In the genomic region with DNA sequence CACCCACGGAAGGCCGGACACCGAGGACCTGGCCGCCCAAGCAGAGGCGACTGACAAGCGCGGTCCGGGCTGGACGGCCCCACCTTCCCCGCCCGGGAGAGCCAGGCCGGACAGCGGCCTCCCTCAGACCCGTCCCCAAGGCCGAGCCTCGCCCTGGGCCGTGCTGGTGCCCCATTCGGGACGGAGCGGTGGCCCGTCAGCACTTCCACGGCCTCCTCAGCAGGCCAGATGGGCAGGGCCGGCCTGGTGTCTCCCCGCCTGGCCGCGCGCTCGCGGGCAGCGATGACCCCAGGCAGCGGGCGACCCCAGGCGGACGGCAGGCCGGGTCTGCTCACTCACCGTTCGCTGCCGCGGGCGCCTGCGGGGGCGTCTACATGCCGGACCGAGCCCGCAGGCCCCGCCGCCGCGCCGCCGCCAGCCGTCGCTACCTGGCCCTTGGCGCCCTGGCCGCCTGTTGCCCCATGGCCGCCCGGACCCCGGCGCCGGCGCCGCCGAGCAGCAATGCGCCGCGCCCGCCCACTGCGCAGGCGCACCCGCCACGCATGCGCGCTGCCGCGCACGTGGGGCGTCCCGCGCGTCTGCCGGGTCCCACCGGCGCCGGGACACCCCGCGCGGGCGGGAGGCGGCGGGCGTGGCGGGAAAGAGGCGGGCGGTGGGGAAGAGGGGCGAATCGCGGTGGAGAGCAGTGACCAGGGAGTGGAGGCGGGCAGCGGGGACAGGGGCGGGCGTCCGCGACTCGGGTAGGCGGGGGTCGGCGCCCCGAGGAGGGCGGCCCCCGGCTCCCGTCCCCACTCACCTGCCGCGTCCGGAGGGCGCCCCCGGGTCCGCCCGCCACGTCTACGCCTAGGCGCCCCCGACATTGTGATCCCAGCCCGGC, we compare ENCODE assay signal across 1 cellular context.
TF ChIP-seq lines count a peak whose summit lies in the region.

A gene with protein sequence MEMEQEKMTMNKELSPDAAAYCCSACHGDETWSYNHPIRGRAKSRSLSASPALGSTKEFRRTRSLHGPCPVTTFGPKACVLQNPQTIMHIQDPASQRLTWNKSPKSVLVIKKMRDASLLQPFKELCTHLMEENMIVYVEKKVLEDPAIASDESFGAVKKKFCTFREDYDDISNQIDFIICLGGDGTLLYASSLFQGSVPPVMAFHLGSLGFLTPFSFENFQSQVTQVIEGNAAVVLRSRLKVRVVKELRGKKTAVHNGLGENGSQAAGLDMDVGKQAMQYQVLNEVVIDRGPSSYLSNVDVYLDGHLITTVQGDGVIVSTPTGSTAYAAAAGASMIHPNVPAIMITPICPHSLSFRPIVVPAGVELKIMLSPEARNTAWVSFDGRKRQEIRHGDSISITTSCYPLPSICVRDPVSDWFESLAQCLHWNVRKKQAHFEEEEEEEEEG (minus strand): TSS at position 521 of the 877 bp plus-strand sequence. CDS start 13,064 bp downstream, outside the sequence.

TF ChIP-seq in HCT116, 20 proteins besides CTCF, POLR2A, EP300 and RAD21 (continued from another document):
- TF ChIP-seq, protein P1, sequence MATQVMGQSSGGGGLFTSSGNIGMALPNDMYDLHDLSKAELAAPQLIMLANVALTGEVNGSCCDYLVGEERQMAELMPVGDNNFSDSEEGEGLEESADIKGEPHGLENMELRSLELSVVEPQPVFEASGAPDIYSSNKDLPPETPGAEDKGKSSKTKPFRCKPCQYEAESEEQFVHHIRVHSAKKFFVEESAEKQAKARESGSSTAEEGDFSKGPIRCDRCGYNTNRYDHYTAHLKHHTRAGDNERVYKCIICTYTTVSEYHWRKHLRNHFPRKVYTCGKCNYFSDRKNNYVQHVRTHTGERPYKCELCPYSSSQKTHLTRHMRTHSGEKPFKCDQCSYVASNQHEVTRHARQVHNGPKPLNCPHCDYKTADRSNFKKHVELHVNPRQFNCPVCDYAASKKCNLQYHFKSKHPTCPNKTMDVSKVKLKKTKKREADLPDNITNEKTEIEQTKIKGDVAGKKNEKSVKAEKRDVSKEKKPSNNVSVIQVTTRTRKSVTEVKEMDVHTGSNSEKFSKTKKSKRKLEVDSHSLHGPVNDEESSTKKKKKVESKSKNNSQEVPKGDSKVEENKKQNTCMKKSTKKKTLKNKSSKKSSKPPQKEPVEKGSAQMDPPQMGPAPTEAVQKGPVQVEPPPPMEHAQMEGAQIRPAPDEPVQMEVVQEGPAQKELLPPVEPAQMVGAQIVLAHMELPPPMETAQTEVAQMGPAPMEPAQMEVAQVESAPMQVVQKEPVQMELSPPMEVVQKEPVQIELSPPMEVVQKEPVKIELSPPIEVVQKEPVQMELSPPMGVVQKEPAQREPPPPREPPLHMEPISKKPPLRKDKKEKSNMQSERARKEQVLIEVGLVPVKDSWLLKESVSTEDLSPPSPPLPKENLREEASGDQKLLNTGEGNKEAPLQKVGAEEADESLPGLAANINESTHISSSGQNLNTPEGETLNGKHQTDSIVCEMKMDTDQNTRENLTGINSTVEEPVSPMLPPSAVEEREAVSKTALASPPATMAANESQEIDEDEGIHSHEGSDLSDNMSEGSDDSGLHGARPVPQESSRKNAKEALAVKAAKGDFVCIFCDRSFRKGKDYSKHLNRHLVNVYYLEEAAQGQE (IDR thresholded peaks at IDR 0.05; ENCODE audit: low read depth): no peak
- TF ChIP-seq, protein P2, sequence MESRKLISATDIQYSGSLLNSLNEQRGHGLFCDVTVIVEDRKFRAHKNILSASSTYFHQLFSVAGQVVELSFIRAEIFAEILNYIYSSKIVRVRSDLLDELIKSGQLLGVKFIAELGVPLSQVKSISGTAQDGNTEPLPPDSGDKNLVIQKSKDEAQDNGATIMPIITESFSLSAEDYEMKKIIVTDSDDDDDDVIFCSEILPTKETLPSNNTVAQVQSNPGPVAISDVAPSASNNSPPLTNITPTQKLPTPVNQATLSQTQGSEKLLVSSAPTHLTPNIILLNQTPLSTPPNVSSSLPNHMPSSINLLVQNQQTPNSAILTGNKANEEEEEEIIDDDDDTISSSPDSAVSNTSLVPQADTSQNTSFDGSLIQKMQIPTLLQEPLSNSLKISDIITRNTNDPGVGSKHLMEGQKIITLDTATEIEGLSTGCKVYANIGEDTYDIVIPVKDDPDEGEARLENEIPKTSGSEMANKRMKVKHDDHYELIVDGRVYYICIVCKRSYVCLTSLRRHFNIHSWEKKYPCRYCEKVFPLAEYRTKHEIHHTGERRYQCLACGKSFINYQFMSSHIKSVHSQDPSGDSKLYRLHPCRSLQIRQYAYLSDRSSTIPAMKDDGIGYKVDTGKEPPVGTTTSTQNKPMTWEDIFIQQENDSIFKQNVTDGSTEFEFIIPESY (IDR thresholded peaks at IDR 0.05; ENCODE audit: extremely low read depth, insufficient replicate concordance, low read length): no peak
- TF ChIP-seq SIN3A (IDR thresholded peaks at IDR 0.05; ENCODE audit: low read depth): peak; percentile 58; the same call in 1 of the 2 replicates
- no peak for TF ChIP-seq ZNF274 (IDR thresholded peaks at IDR 0.05; ENCODE audit: low read depth, low read length)
